Comparison of ENCODE assay signal across 8 cellular contexts in the genomic region with DNA sequence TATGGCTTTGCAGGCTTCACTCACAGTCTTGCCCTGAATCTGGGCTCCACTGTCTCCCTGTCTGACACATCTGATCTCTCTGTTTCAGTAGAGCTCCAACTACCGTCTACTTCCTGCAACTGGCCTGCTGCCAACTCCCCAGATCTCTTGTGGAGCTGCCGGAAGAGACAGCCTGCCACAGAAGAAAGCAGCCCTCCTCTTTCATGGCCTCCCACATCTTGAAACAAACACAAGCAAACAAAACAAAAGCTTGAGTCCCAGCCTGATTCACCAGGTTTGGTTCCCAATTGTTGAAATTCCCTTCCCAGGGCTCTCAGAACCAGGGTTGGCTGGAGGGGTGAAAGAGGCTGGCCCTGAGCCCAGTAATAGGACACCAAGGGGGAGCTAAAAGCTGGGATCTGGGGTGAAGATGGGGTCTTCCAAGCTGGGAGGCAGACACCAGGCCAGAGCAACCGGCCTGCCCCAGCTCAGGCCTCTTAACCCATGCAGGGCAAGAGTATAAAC. TPM values are rescaled to one million over a fixed set of nuclear protein-coding genes. Genes with fewer than 3 reads are reported as not detected.
DNase-seq lines count a peak whose midpoint lies in the region; TF ChIP-seq lines count a peak whose summit lies in the region.

No MANE protein-coding gene starts in this region.

- H3K4me1 ChIP-seq in MM.1S (ENCODE audit: low read length) (peaks cover 8% of the 10 kb centered on the region), thymus (ENCODE audit: control insufficient read depth, insufficient read depth, low read length) (peaks cover 32% of the 10 kb centered on the region)

- no peaks in the 10 kb centered on the region for H4K20me1 ChIP-seq in MM.1S (ENCODE audit: insufficient read depth, low read length)

- DNase-seq in C1 segment of cervical spinal cord (lab: John Stamatoyannopoulos, UW): peak in 10 of 14 donors; percentile 30 to 64 (median 48)
- DNase-seq in MM.1S: peak; percentile 76
- peak; percentile 71 for DNase-seq in SK-MEL-5 (ENCODE audit: low read depth, low spot score)
- DNase-seq in activated naive CD4-positive, alpha-beta T cell treated with anti-CD3 and anti-CD28 coated beads, Interleukin-2, amount 10 ng/mL, durations not matched to agents 7 days and 5 days: peak; percentile 89
- peak; percentile 81 for DNase-seq in glomerular visceral epithelial cell (ENCODE audit: extremely low spot score)
- DNase-seq in posterior cingulate gyrus: peak; percentile 28 to 95 (median 76)
- no peak for DNase-seq in D341Med (ENCODE audit: low spot score)

- H3K9me3 ChIP-seq in MM.1S (replicated peaks; ENCODE audit: insufficient read depth, low read length) (no peaks in the 10 kb centered on the region), thymus (ENCODE audit: control insufficient read depth) (no peaks in the 10 kb centered on the region)

- CTCF ChIA-PET in activated naive CD4-positive, alpha-beta T cell treated with anti-CD3 and anti-CD28 coated beads, Interleukin-2, amount 10 ng/mL, durations not matched to agents 7 days and 5 days (lab: Charles Lee): interaction anchor here (1.1 to 1.8 kb wide), 5 partner anchors 8 to 146 kb away, joined by 3 to 8 read pairs (median 3); no protein-coding TSS in a partner anchor

- no peaks in the 10 kb centered on the region for H3K36me3 Mint-ChIP-seq in activated naive CD4-positive, alpha-beta T cell treated with anti-CD3 and anti-CD28 coated beads, Interleukin-2, amount 10 ng/mL, durations not matched to agents 7 days and 5 days

- H3K79me2 ChIP-seq in MM.1S (ENCODE audit: low read length): no peaks in the 10 kb centered on the region

- H3K4me3 Mint-ChIP-seq in activated naive CD4-positive, alpha-beta T cell treated with anti-CD3 and anti-CD28 coated beads, Interleukin-2, amount 10 ng/mL, durations not matched to agents 7 days and 5 days: no peak overlapping the region

- no peaks in the 10 kb centered on the region for H3K9me3 Mint-ChIP-seq in activated naive CD4-positive, alpha-beta T cell treated with anti-CD3 and anti-CD28 coated beads, Interleukin-2, amount 10 ng/mL, durations not matched to agents 7 days and 5 days

- intact Hi-C loops in posterior cingulate gyrus (cut with DNase I): no loop called here

- H3K27ac ChIP-seq in MM.1S (ENCODE audit: low read length) (no peak overlapping the region), thymus (ENCODE audit: low read depth) (peak overlapping the region; percentile 84)

- H3K27me3 Mint-ChIP-seq in activated naive CD4-positive, alpha-beta T cell treated with anti-CD3 and anti-CD28 coated beads, Interleukin-2, amount 10 ng/mL, durations not matched to agents 7 days and 5 days: peaks cover 6% of the 10 kb centered on the region

- peak; percentile 49 for TF ChIP-seq CTCF in MM.1S (IDR thresholded peaks at IDR 0.05; ENCODE audit: low read length)

- H3K36me3 ChIP-seq in MM.1S (replicated peaks; ENCODE audit: insufficient read depth, low read length) (no peaks in the 10 kb centered on the region), thymus (ENCODE audit: control insufficient read depth, insufficient read depth) (no peaks in the 10 kb centered on the region)

- in situ Hi-C loops in SK-MEL-5 (cut with HindIII; ENCODE audit: low pct_unique_long_range_greater_than_20kb, low sequenced_read_pairs): no loop called here

- no peak overlapping the region for H3K9ac ChIP-seq in MM.1S (ENCODE audit: low read length)

- H3K27me3 ChIP-seq in MM.1S (replicated peaks; ENCODE audit: insufficient read depth, low read length) (no peaks in the 10 kb centered on the region), thymus (ENCODE audit: control insufficient read depth, insufficient read depth) (no peaks in the 10 kb centered on the region)

- H2AFZ ChIP-seq in MM.1S (ENCODE audit: low read length): peak overlapping the region; percentile 78

- H3K4me3 ChIP-seq in MM.1S (ENCODE audit: low read length): no peak overlapping the region
- no peak overlapping the region for H3K4me3 ChIP-seq in thymus (ENCODE audit: low read length)

- H3K27ac Mint-ChIP-seq in activated naive CD4-positive, alpha-beta T cell treated with anti-CD3 and anti-CD28 coated beads, Interleukin-2, amount 10 ng/mL, durations not matched to agents 7 days and 5 days: peak overlapping the region; percentile 92

- no peaks in the 10 kb centered on the region for H3F3A ChIP-seq in MM.1S (ENCODE audit: insufficient read depth, low read length)

- H3K9me2 ChIP-seq in MM.1S (replicated peaks; ENCODE audit: insufficient read depth, low read length): no peaks in the 10 kb centered on the region

- H3K4me1 Mint-ChIP-seq in activated naive CD4-positive, alpha-beta T cell treated with anti-CD3 and anti-CD28 coated beads, Interleukin-2, amount 10 ng/mL, durations not matched to agents 7 days and 5 days: peaks cover 43% of the 10 kb centered on the region

- WGBS in thymus: 23% methylated on average over 3 of the region's 3 CpGs

- H3K4me2 ChIP-seq in MM.1S (ENCODE audit: low read depth, low read length): peak overlapping the region; percentile 14; the same call in 1 of the 2 replicates

RNA-seq across cellular contexts. Expression of a gene that starts 55.3 kb away (rescaled TPM):
- total RNA-seq in SK-MEL-5 (2014; rRNA removed; shearing (Covaris generic)): 17.4 and 19.2 TPM in 2 replicates
- polyA plus RNA-seq in SK-MEL-5 (2015; cell fraction: cytosol; rRNA removed): 31.7 and 44.3 TPM in 2 replicates
- polyA plus RNA-seq in SK-MEL-5 (2015; cell fraction: nucleus; rRNA removed): 7.9 and 11.0 TPM in 2 replicates
- 0.16 TPM for polyA plus RNA-seq in thymus
